ENCODE assay signal across 23 cellular contexts in the genomic region with DNA sequence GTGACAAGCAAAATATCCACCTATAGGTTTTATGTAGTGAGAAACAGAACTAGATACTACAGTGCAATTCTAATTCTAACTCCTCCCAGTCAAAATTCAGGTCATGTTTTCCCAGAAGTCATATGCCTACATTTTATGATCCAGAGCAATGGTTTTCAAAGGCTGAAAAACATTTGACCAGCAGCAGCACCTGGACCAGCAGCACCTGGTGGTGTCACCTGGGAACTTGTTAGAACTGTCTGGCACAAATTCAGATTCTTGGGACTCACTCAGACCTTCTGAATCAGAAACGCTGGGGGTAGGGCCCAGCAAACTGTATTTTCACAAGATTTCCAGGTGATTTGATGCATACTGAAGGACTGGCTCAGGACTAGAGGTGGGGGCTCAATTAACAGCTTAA.
DNase-seq lines count a peak whose midpoint lies in the region; ATAC-seq and TF ChIP-seq lines count a peak whose summit lies in the region.
"Had no signal": no experiment of that assay in that cellular context is flagged by ENCODE, and none has a peak within 500 bp of the region (broad histone marks: within the 10 kb centered on the region; RNA-seq: fewer than 3 reads in every experiment).

No MANE protein-coding gene starts in this region.

- TF ChIP-seq CTCF in 22Rv1 (IDR thresholded peaks at IDR 0.05) = 0 out of 2 replicates have a peak, but pooled peaks have one; percentile 6
- 0 out of 2 replicates have a peak, but pooled peaks have one; percentile 9 for TF ChIP-seq CTCF in HFFc6 (IDR thresholded peaks at IDR 0.05)
- TF ChIP-seq CTCF in VCaP (conservative IDR thresholded peaks at IDR 0.05) = peak; percentile 62

- H3K27ac ChIP-seq in 22Rv1 (no peak overlapping the region), VCaP (no peak overlapping the region)
- H3K27ac ChIP-seq: adrenal gland, right atrium auricular region, stomach had no signal

- ATAC-seq in left colon (peak; percentile 67), HG03439 (IDR thresholded peaks at IDR 0.05; ENCODE audit: unreplicated experiment) (no peak)
- ATAC-seq: activated CD4-positive, CD25-positive, alpha-beta regulatory T cell treated with anti-CD3 and anti-CD28 coated beads, Interleukin-2, amount 50 U/mL, for 24 hours; activated CD8-positive, alpha-beta T cell treated with anti-CD3 and anti-CD28 coated beads, Interleukin-2, amount 10 ng/mL, durations not matched to agents 7 days and 5 days; natural killer cell had no signal

- no peaks in the 10 kb centered on the region for H3K9me3 Mint-ChIP-seq in HFFc6
- H3K9me3 Mint-ChIP-seq: mesothelial cell of epicardium, natural killer cell had no signal

- DNase-seq in HFFc6 = no peak
- peak in 1 of 2 donors; percentile 7 for DNase-seq in left colon
- no peak for DNase-seq in stimulated activated CD8-positive, alpha-beta memory T cell treated with anti-CD3 and anti-CD28 coated beads, Interleukin-4, amount 100 ng/mL, for 48 hours
- DNase-seq in activated gamma-delta T cell treated with Interleukin-2 at 50 U/mL for 16 hours = no peak
- DNase-seq in NCI-H187 treated with DMSO at 0.1 percent for 48 hours (lab: John Stamatoyannopoulos, UW) = no peak
- DNase-seq: activated CD8-positive, alpha-beta T cell treated with anti-CD3 and anti-CD28 coated beads, Interleukin-2, amount 10 ng/mL, durations not matched to agents 7 days and 5 days; activated naive CD4-positive, alpha-beta T cell; adrenal gland; cortex of kidney; DMS 273 treated with DMSO at 0.1 percent for 48 hours; GDM1; MV-4-11; natural killer cell; NCI-H187; NCI-H524; stomach had no signal

- intact Hi-C loops in left colon (cut with DNase I, micrococcal nuclease) = no loop called here

- no peak overlapping the region for H3K4me3 Mint-ChIP-seq in HFFc6
- H3K4me3 Mint-ChIP-seq: activated CD8-positive, alpha-beta T cell treated with anti-CD3 and anti-CD28 coated beads, Interleukin-2, amount 10 ng/mL, durations not matched to agents 7 days and 5 days; CD14-positive monocyte; mesothelial cell of epicardium; natural killer cell had no signal

- H3K27ac Mint-ChIP-seq in HFFc6 = no peak overlapping the region
- H3K27ac Mint-ChIP-seq: activated CD8-positive, alpha-beta T cell treated with anti-CD3 and anti-CD28 coated beads, Interleukin-2, amount 10 ng/mL, durations not matched to agents 7 days and 5 days; CD14-positive monocyte; mesothelial cell of epicardium; natural killer cell had no signal

- no peaks in the 10 kb centered on the region for H3K27me3 Mint-ChIP-seq in HFFc6 (ENCODE audit: insufficient read depth)

- H3K4me1 Mint-ChIP-seq in HFFc6 (ENCODE audit: low read depth) = peaks cover 15% of the 10 kb centered on the region
- H3K4me1 Mint-ChIP-seq: CD14-positive monocyte, natural killer cell had no signal

- peaks cover 16% of the 10 kb centered on the region for H3K36me3 Mint-ChIP-seq in HFFc6 (ENCODE audit: low read depth)
- H3K36me3 Mint-ChIP-seq: CD14-positive monocyte, mesothelial cell of epicardium, natural killer cell had no signal

Comparison
In these comparisons a context has a peak if more than half of its experiments do, and no peak if none do; other contexts are left out.
1. CTCF ChIP-seq: peak in every context shown above with its lines; median percentile 62 in VCaP; 9 in HFFc6; 6 in 22Rv1.